12 cellular contexts compared by ENCODE assay signal in genomic region chr19:16619456-16619855, GRCh38. TPM values are rescaled to one million over a fixed set of nuclear protein-coding genes. Genes with fewer than 3 reads are reported as not detected.
A peak's percentile ranks its signal among the peaks of the same experiment; 100 is the strongest.
DNase-seq lines count a peak whose midpoint lies in the region; ATAC-seq and TF ChIP-seq lines count a peak whose summit lies in the region.
"Had no signal": no experiment of that assay in that cellular context is flagged by ENCODE, and none has a peak within 500 bp of the region (broad histone marks: within the 10 kb centered on the region; RNA-seq: fewer than 3 reads in every experiment).

No MANE protein-coding gene starts in this region.

- H3K4me3 ChIP-seq in HEK293 (ENCODE audit: low read depth, low read length) (no peak overlapping the region), adrenal gland (no peak overlapping the region), lower lobe of right lung (no peak overlapping the region)

- no peaks in the 10 kb centered on the region for H3K4me1 ChIP-seq in HEK293 (ENCODE audit: control insufficient read depth, insufficient read depth, low read length)
- peaks cover 21 to 33% of the 10 kb centered on the region in 2 donors for H3K4me1 ChIP-seq in adrenal gland (replicated peaks in 1 of 2)
- H3K4me1 ChIP-seq in lower lobe of right lung, result peaks cover 60% of the 10 kb centered on the region

- intact Hi-C loops in adrenal gland (cut with DNase I), result no loop called here
- intact Hi-C loops in lower lobe of right lung (cut with DNase I), result no loop called here

- TF ChIP-seq CTCF in HEK293 (tag by site-specific recombination; IDR thresholded peaks at IDR 0.05), result no peak
- TF ChIP-seq CTCF in adrenal gland (IDR thresholded peaks at IDR 0.05), result no peak
- no peak for TF ChIP-seq CTCF in lower lobe of right lung (IDR thresholded peaks at IDR 0.05)

- peak in 4 of 7 donors; percentile 45 to 61 (median 53) for DNase-seq in adrenal gland
- peak; percentile 52 for DNase-seq in lower lobe of right lung
- no peak for DNase-seq in NOMO-1 (lab: John Stamatoyannopoulos, UW; ENCODE audit: unreplicated experiment in 2 of 2)
- DNase-seq: NCI-H1105 treated with DMSO at 0.1 percent for 48 hours; NCI-H446; stimulated activated CD4-positive, alpha-beta T cell treated with anti-CD3 and anti-CD28 coated beads, Interleukin-12 subunit alpha, Interleukin-12 subunit beta, amount 100 ng/mL, for 4 hours had no signal

- no peaks in the 10 kb centered on the region for H3K27me3 ChIP-seq in adrenal gland
- no peaks in the 10 kb centered on the region for H3K27me3 ChIP-seq in lower lobe of right lung (ENCODE audit: low read depth)
- H3K27me3 ChIP-seq: neutrophil had no signal

- CTCF ChIA-PET in HEK293 (lab: Yijun Ruan, JAX), result no interaction called here

- TF ChIP-seq POLR2A in adrenal gland (IDR thresholded peaks at IDR 0.05), result no peak

- H3K27ac ChIP-seq in HEK293 (ENCODE audit: extremely low read depth, low read depth, low read length) (no peak overlapping the region), adrenal gland (no peak overlapping the region), lower lobe of right lung (peak overlapping the region; percentile 28)
- H3K27ac ChIP-seq: neutrophil had no signal

- POLR2A ChIA-PET in HEK293 (lab: Yijun Ruan, JAX), result interaction anchor here (2.3 kb wide), 1 partner anchor 8 kb away, joined by 7 read pairs; the partner anchor contains the start of gene MED26

- H3K9me3 ChIP-seq in HEK293 (ENCODE audit: control insufficient read depth, insufficient read depth, low read depth, low read length), result no peaks in the 10 kb centered on the region
- no peaks in the 10 kb centered on the region for H3K9me3 ChIP-seq in adrenal gland (replicated peaks in 1 of 3)
- H3K9me3 ChIP-seq in lower lobe of right lung, result no peaks in the 10 kb centered on the region
- H3K9me3 ChIP-seq: neutrophil had no signal

- H3K27ac Mint-ChIP-seq in stimulated activated memory B cell treated with anti-CD40 and anti-IgM and Interleukin-4, amounts not matched to agents 10 μg/mL and 1 μg/mL and 100 μg/mL, for 72 hours, result peak overlapping the region; percentile 30

- H3K9me3 Mint-ChIP-seq in stimulated activated memory B cell treated with anti-CD40 and anti-IgM and Interleukin-4, amounts not matched to agents 10 μg/mL and 1 μg/mL and 100 μg/mL, for 72 hours, result no peaks in the 10 kb centered on the region
- H3K9me3 Mint-ChIP-seq: IgD-negative memory B cell had no signal

- H3K27me3 Mint-ChIP-seq in stimulated activated memory B cell treated with anti-CD40 and anti-IgM and Interleukin-4, amounts not matched to agents 10 μg/mL and 1 μg/mL and 100 μg/mL, for 72 hours, result no peaks in the 10 kb centered on the region
- H3K27me3 Mint-ChIP-seq: IgD-negative memory B cell had no signal

- ATAC-seq in lower lobe of right lung (peak; percentile 55 to 61), HG03565 (IDR thresholded peaks at IDR 0.05; ENCODE audit: unreplicated experiment) (no peak), esophagus mucosa (no peak)
- peak; percentile 31 for ATAC-seq in stimulated activated memory B cell treated with anti-CD40 and anti-IgM and Interleukin-4, amounts not matched to agents 10 μg/mL and 1 μg/mL and 100 μg/mL, for 72 hours

- peaks cover 98% of the 10 kb centered on the region for H3K4me1 Mint-ChIP-seq in stimulated activated memory B cell treated with anti-CD40 and anti-IgM and Interleukin-4, amounts not matched to agents 10 μg/mL and 1 μg/mL and 100 μg/mL, for 72 hours

- peak overlapping the region; percentile 27 for H3K4me3 Mint-ChIP-seq in stimulated activated memory B cell treated with anti-CD40 and anti-IgM and Interleukin-4, amounts not matched to agents 10 μg/mL and 1 μg/mL and 100 μg/mL, for 72 hours

- H3K36me3 ChIP-seq in HEK293 (ENCODE audit: control insufficient read depth in 2 of 2, insufficient read depth in 1 of 2, low read length in 2 of 2) (peaks cover 0 to 11% of the 10 kb centered on the region in 2 experiments; a peak in 1 of 3 replicates), adrenal gland (replicated peaks in 1 of 2) (no peaks in the 10 kb centered on the region), lower lobe of right lung (peaks cover 16% of the 10 kb centered on the region)

- no peaks in the 10 kb centered on the region for H3K36me3 Mint-ChIP-seq in stimulated activated memory B cell treated with anti-CD40 and anti-IgM and Interleukin-4, amounts not matched to agents 10 μg/mL and 1 μg/mL and 100 μg/mL, for 72 hours
- H3K36me3 Mint-ChIP-seq: IgD-negative memory B cell had no signal

- 28 to 54% (median 38%) methylated on average over 4 to 7 of the region's 7 CpGs for WGBS in adrenal gland, 4 donors

TF ChIP-seq in HEK293, 187 proteins besides CTCF, POLR2A, EP300 and RAD21 (continues in another document):
- TF ChIP-seq ZXDB (tag by site-specific recombination; IDR thresholded peaks at IDR 0.05) (no peak), ZNF416 (tag by site-specific recombination; IDR thresholded peaks at IDR 0.05) (no peak), KLF1 (tag by site-specific recombination; IDR thresholded peaks at IDR 0.05) (peak; percentile 42), ZNF121 (tag by site-specific recombination; IDR thresholded peaks at IDR 0.05) (no peak), ZBTB48 (tag by site-specific recombination; IDR thresholded peaks at IDR 0.05) (no peak), ZNF518A (tag by site-specific recombination; conservative IDR thresholded peaks at IDR 0.05; ENCODE audit: low read depth) (no peak), ZNF423 (tag by site-specific recombination; IDR thresholded peaks at IDR 0.05) (no peak), ZNF664 (tag by site-specific recombination; IDR thresholded peaks at IDR 0.05) (no peak), ZNF391 (tag by site-specific recombination; IDR thresholded peaks at IDR 0.05; ENCODE audit: borderline replicate concordance, low read depth) (no peak), ZFHX2 (tag by site-specific recombination; conservative IDR thresholded peaks at IDR 0.05) (peak; percentile 84), ZNF311 (tag by site-specific recombination; IDR thresholded peaks at IDR 0.05; ENCODE audit: borderline replicate concordance) (no peak), ZNF645 (tag by site-specific recombination; IDR thresholded peaks at IDR 0.05) (no peak), PRDM1 (tag by site-specific recombination; IDR thresholded peaks at IDR 0.05) (no peak), ZNF169 (tag by site-specific recombination; IDR thresholded peaks at IDR 0.05) (no peak)

RNA-seq across cellular contexts. Expression of gene MED26, which starts 8.5 kb away (rescaled TPM):
- 10 to 100 TPM in 3 of 8 donors, 1 to 10 TPM in 5; 8.1 to 17.3 (median 9.6) TPM for total RNA-seq in adrenal gland
- 1 to 10 TPM; 4.6 to 6.9 (median 6.4) TPM for polyA plus RNA-seq in adrenal gland
- total RNA-seq in lower lobe of right lung, result 11.1 TPM
- total RNA-seq in esophagus mucosa, result 6.3 TPM

RNA-seq across cellular contexts. Expression of gene SMIM7, which starts 40.5 kb away (rescaled TPM):
- total RNA-seq in adrenal gland, result 100 to 1,000 TPM in 2 of 8 donors, 10 to 100 TPM in 6; 76.0 to 136 (median 90.6) TPM
- polyA plus RNA-seq in adrenal gland, result 100 to 1,000 TPM in 1 of 3 donors, 10 to 100 TPM in 2; 82.9 to 102 (median 87.3) TPM
- total RNA-seq in lower lobe of right lung, result 70.5 TPM
- 50.3 TPM for total RNA-seq in esophagus mucosa

RNA-seq across cellular contexts. Expression of gene TMEM38A, which starts 41.5 kb away (rescaled TPM):
- total RNA-seq in adrenal gland (10 to 100 TPM in 1 of 8 donors, 1 to 10 TPM in 7; 5.0 to 10.4 (median 6.7) TPM), lower lobe of right lung (7.1 TPM), esophagus mucosa (1.6 TPM)
- polyA plus RNA-seq in adrenal gland, result 1 to 10 TPM; 2.2 to 4.1 (median 3.3) TPM

RNA-seq across cellular contexts. Expression of gene SLC35E1, which starts 47.2 kb away (rescaled TPM):
- total RNA-seq in adrenal gland (10 to 100 TPM; 22.6 to 49.8 (median 40.2) TPM), lower lobe of right lung (47.3 TPM), esophagus mucosa (28.4 TPM)
- polyA plus RNA-seq in adrenal gland, result 10 to 100 TPM; 22.0 to 43.1 (median 26.8) TPM

Comparison
In these comparisons a context has a peak if more than half of its experiments do, and no peak if none do; other contexts are left out.
1. DNase-seq: peak in adrenal gland (4 of 7) and lower lobe of right lung (single experiment); none in NOMO-1 (0 of 2).
2. ATAC-seq: peak in lower lobe of right lung (2 of 2) and stimulated activated memory B cell treated with anti-CD40 and anti-IgM and Interleukin-4, amounts not matched to agents 10 μg/mL and 1 μg/mL and 100 μg/mL, for 72 hours (single experiment); none in HG03565 (single experiment) and esophagus mucosa (single experiment).